ENCODE assay signal across 21 cellular contexts in the genomic region with DNA sequence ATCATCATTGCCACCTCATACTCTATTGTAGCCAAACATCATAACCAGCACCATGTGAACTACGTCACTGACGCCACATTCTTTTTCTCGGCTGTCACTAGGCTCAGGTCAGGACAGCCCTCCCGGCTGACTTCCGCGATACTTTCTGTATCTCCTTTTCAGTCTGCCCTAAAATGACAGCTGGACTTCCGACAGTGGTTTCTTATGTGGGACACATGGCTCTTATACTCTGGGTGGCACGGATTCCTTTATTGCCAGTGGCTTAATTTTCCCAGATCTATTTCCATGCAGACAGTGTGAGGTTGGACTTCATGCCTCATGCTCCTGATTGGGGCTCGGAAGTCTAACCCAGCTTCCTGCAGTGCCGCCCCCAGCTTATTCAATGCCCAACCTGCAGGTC. TPM values are rescaled to one million over a fixed set of nuclear protein-coding genes. Genes with fewer than 3 reads are reported as not detected.
"Had no signal": no experiment of that assay in that cellular context is flagged by ENCODE, and none has a peak within 500 bp of the region (broad histone marks: within the 10 kb centered on the region; RNA-seq: fewer than 3 reads in every experiment).

No MANE protein-coding gene starts in this region.

- DNase-seq: Karpas-422, KG1, MM.1S, NCI-H1092 treated with DMSO at 0.1 percent for 48 hours, NCI-H1436, NCI-H187, NCI-H2029, NCI-H2081 treated with DMSO at 0.1 percent for 48 hours, NCI-H2171, NCI-H226, NCI-H446, NCI-H510A, NCI-H524 treated with DMSO at 0.1 percent for 48 hours, PC-3, SHP77, SK-N-SH had no signal

- H3K27ac ChIP-seq: RWPE1 had no signal

- H3K9ac ChIP-seq: SK-N-SH had no signal

- ATAC-seq: Panc1, PC-3 had no signal

- H3K4me2 ChIP-seq: SK-N-SH had no signal

- H3K9me3 ChIP-seq: SK-N-SH had no signal

- FAIRE-seq: HTR-8/SVneo had no signal

RNA-seq across cellular contexts. Expression of a gene that starts 39.9 kb away (rescaled TPM):
- total RNA-seq: OCI-LY7, PC-3, SK-MEL-5 had no signal
- polyA plus RNA-seq: SK-N-SH had no signal
